In the genomic region with DNA sequence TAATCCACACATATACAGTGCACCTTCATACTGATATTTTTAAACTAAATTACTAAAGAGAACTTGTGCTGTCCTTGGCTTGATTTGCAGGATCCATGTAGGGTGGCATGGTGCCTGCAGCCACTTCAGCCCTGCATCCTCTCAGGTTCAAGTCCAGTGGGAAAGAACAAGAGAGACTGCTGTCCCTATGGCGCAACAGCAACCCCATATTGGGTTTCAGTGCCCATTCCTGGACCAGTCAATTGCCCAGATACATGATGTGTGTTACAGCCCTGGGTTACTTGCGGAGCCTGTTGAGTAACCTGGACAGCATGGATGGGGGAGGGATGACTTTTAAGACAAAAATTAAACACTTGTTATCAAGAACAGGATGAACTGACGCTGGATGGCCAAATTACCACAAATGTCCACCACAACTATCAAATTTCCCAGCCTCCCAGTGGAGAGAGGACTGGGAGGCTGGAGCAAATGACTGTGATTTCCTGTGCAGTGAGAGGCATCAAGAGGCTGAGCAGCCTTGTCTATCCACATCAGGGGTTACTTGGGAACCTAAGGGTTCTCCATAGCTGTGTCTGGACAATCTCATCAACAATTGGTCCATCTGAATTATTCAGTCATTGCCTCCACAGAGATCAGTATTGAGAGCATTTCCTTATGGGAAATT, we compare ENCODE assay signal across 16 cellular contexts.
DNase-seq lines count a peak whose midpoint lies in the region; ATAC-seq, FAIRE-seq and TF ChIP-seq lines count a peak whose summit lies in the region.
"Had no signal": no experiment of that assay in that cellular context is flagged by ENCODE, and none has a peak within 500 bp of the region (broad histone marks: within the 10 kb centered on the region; RNA-seq: fewer than 3 reads in every experiment).

No MANE protein-coding gene starts in this region.

- H3K9me3 ChIP-seq in HepG2 (ENCODE audit: low read length) (no peaks in the 10 kb centered on the region), suprapubic skin (no peaks in the 10 kb centered on the region)
- H3K9me3 ChIP-seq: BLaER1 treated with 17β-estradiol and CSF1 and Interleukin-3, amounts not matched to agents 10 nM and 100 nM had no signal

- DNase-seq in DMS79 (lab: John Stamatoyannopoulos, UW), result peak; percentile 14
- DNase-seq in NCI-H2196 (lab: John Stamatoyannopoulos, UW; ENCODE audit: unreplicated experiment), result peak; percentile 89
- no peak for DNase-seq in HepG2 (ENCODE audit: low spot score)
- DNase-seq in DMS153 treated with DMSO at 0.1 percent for 48 hours (lab: John Stamatoyannopoulos, UW; ENCODE audit: unreplicated experiment), result no peak
- DNase-seq in anterior cingulate cortex (lab: John Stamatoyannopoulos, UW), result no peak
- DNase-seq in suprapubic skin (ENCODE audit: low spot score in 2 of 2), result no peak
- DNase-seq: GF-D8, H9, Kasumi-1, NCI-H1092 treated with DMSO at 0.1 percent for 48 hours, NCI-H146, NCI-H774, RPMI8226 had no signal

- TF ChIP-seq RAD21 in HepG2 (CRISPR knock-in tag; IDR thresholded peaks at IDR 0.05), result no peak

- no peak overlapping the region for H3K9ac ChIP-seq in HepG2 (ENCODE audit: insufficient read depth, low read depth, low read length)
- H3K9ac ChIP-seq: BLaER1 treated with 17β-estradiol and CSF1 and Interleukin-3, amounts not matched to agents 10 nM and 100 nM had no signal

- H3K79me2 ChIP-seq in HepG2 (ENCODE audit: insufficient read depth, low read length), result no peaks in the 10 kb centered on the region

- CTCF ChIA-PET in HepG2 (lab: Yijun Ruan, JAX; ENCODE audit: low intra/inter-chr PET ratio, low total read pairs), result no interaction called here

- ATAC-seq in HepG2, result no peak

- no peaks in the 10 kb centered on the region for H4K20me1 ChIP-seq in HepG2 (ENCODE audit: insufficient read depth, low read length)
- H4K20me1 ChIP-seq: BLaER1 treated with 17β-estradiol and CSF1 and Interleukin-3, amounts not matched to agents 10 nM and 100 nM had no signal

- intact Hi-C loops in HepG2 (cut with micrococcal nuclease; ENCODE audit: unreplicated experiment), result no loop called here

- POLR2A ChIA-PET in HepG2 (lab: Yijun Ruan, JAX), result no interaction called here

- H3K4me1 ChIP-seq in HepG2 (ENCODE audit: insufficient read depth, low read length), result peaks cover 5% of the 10 kb centered on the region; the same call in 1 of the 2 replicates
- no peaks in the 10 kb centered on the region for H3K4me1 ChIP-seq in suprapubic skin
- H3K4me1 ChIP-seq: BLaER1 treated with 17β-estradiol and CSF1 and Interleukin-3, amounts not matched to agents 10 nM and 100 nM had no signal

- peak overlapping the region; percentile 39 for H3K27ac ChIP-seq in C4-2B
- no peak overlapping the region for H3K27ac ChIP-seq in HepG2 (ENCODE audit: extremely low read length, insufficient read depth, low read length)
- H3K27ac ChIP-seq in suprapubic skin, result no peak overlapping the region
- H3K27ac ChIP-seq: BLaER1 treated with 17β-estradiol and CSF1 and Interleukin-3, amounts not matched to agents 10 nM and 100 nM; HL-60 had no signal

- TF ChIP-seq CTCF in C4-2B (conservative IDR thresholded peaks at IDR 0.05) (no peak), HepG2 (CRISPR knock-in tag; IDR thresholded peaks at IDR 0.05) (no peak), suprapubic skin (IDR thresholded peaks at IDR 0.05) (no peak)

- H3K27me3 ChIP-seq in HepG2 (ENCODE audit: control insufficient read depth in 1 of 2, insufficient read depth in 2 of 2, low read length in 2 of 2) (no peaks in the 10 kb centered on the region; a peak in 2 of 5 replicates), suprapubic skin (no peaks in the 10 kb centered on the region)
- H3K27me3 ChIP-seq: BLaER1 treated with 17β-estradiol and CSF1 and Interleukin-3, amounts not matched to agents 10 nM and 100 nM had no signal

- TF ChIP-seq EP300 in HepG2 (IDR thresholded peaks at IDR 0.05; ENCODE audit: low read depth in 2 of 2, low read length in 2 of 2) (no peak), HepG2 (CRISPR knock-in tag; IDR thresholded peaks at IDR 0.05; ENCODE audit: borderline replicate concordance) (no peak), suprapubic skin (IDR thresholded peaks at IDR 0.05) (no peak)

- no peak overlapping the region for H3K4me3 ChIP-seq in HepG2 (replicated peaks in 1 of 3; ENCODE audit: insufficient read depth in 1 of 3, low read depth in 2 of 3, low read length in 3 of 3)
- no peak overlapping the region for H3K4me3 ChIP-seq in suprapubic skin
- H3K4me3 ChIP-seq: BLaER1 treated with 17β-estradiol and CSF1 and Interleukin-3, amounts not matched to agents 10 nM and 100 nM had no signal

- no peak overlapping the region for H3K4me2 ChIP-seq in HepG2 (ENCODE audit: low read depth, low read length)
- H3K4me2 ChIP-seq: BLaER1 treated with 17β-estradiol and CSF1 and Interleukin-3, amounts not matched to agents 10 nM and 100 nM had no signal

- 95% methylated on average over 3 of the region's 3 CpGs for WGBS in HepG2 (ENCODE audit: low lambda C conversion rate)
- WGBS in suprapubic skin, result 98% methylated on average over 3 of the region's 3 CpGs

- no peak for FAIRE-seq in HepG2 (lab: Jason Lieb, UNC)

- BruUV-seq in HepG2 (replicated peaks; lab: Mats Ljungman, UMichigan), result no TSS peak

- H2AFZ ChIP-seq in HepG2 (ENCODE audit: low read length), result no peak overlapping the region

- H3K36me3 ChIP-seq in HepG2 (replicated peaks in 1 of 2; ENCODE audit: control insufficient read depth in 1 of 2, insufficient read depth in 2 of 2, low read length in 2 of 2) (peaks cover 0 to 13% of the 10 kb centered on the region in 2 experiments; a peak in 2 of 5 replicates), suprapubic skin (peaks cover 9% of the 10 kb centered on the region)

- TF ChIP-seq POLR2A in HepG2 (IDR thresholded peaks at IDR 0.05; ENCODE audit: insufficient read depth in 1 of 2, low read depth in 2 of 2, low read length in 2 of 2) (no peak), suprapubic skin (IDR thresholded peaks at IDR 0.05) (no peak)

- in situ Hi-C loops in HepG2 (cut with HindIII; ENCODE audit: extremely low pct_ligation_motif_present, low pct_unique_long_range_greater_than_20kb), result no loop called here

TF ChIP-seq in HepG2, 621 proteins besides CTCF, POLR2A, EP300 and RAD21:
- TF ChIP-seq NRL (CRISPR knock-in tag; IDR thresholded peaks at IDR 0.05; ENCODE audit: borderline replicate concordance), result no peak
- TF ChIP-seq ZNF274 (CRISPR knock-in tag; IDR thresholded peaks at IDR 0.05), result no peak
- TF ChIP-seq MAFF (IDR thresholded peaks at IDR 0.05; ENCODE audit: low read depth, low read length), result no peak
- TF ChIP-seq CEBPG (CRISPR knock-in tag; IDR thresholded peaks at IDR 0.05), result 0 out of 2 replicates have a peak, but pooled peaks have one; percentile 7
- no peak for TF ChIP-seq MIER3 (CRISPR knock-in tag; IDR thresholded peaks at IDR 0.05; ENCODE audit: borderline replicate concordance)
- TF ChIP-seq KDM5A (IDR thresholded peaks at IDR 0.05; ENCODE audit: borderline replicate concordance, low read length), result no peak
- TF ChIP-seq ZNF451 (CRISPR knock-in tag; IDR thresholded peaks at IDR 0.05), result no peak
- TF ChIP-seq CEBPB (IDR thresholded peaks at IDR 0.05; ENCODE audit: borderline replicate concordance, low read depth, low read length), result peak; percentile 72
- no peak for TF ChIP-seq HNF4A (CRISPR knock-in tag; IDR thresholded peaks at IDR 0.05)

Comparison
In these comparisons a context has a peak if more than half of its experiments do, and no peak if none do; other contexts are left out.
1. DNase-seq: peak in DMS79 (single experiment) and NCI-H2196 (single experiment); none in HepG2 (single experiment), DMS153 treated with DMSO at 0.1 percent for 48 hours (single experiment), anterior cingulate cortex (0 of 58) and suprapubic skin (0 of 2).